12 cellular contexts compared by ENCODE assay signal in the genomic region with DNA sequence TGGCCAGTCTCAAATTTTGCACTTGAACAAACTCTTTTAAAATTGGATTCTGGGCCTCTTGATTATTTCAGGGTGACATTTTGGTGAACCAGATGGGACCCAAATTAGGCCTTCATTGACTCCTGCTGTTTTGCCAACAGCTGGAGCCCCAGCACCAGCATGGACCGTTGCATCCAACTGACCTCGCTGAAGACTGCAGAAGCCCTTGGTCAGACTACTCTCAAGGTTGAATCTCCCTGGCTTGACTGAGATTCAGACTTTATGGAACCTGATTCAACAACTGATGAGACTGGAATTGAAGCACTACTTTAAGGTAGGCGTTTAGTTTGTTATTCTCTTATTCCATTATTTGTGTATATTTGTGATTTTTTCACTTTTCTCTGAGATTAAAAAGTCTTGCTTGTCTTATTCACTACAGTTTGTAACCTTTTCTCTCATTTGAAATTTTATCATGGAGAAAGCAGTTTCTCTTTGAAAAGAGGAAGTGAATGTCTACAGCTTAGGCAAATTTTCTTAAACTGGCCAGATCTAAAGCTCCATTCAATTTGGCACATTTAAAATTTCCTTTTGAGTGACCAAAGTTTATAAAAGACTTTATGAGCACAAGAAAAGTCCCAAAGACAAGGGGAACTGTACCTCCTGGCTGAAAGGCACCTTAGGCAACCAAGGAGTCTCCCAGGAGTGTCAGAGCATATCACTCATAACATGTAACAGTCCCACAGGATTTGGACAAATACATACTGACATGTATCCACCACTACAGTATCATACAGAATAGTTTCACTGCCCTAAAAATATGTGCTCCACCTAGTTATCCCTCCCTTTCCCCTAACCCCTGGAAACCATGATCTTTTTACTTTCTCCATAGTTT. TPM values are rescaled to one million over a fixed set of nuclear protein-coding genes. Genes with fewer than 3 reads are reported as not detected.
DNase-seq lines count a peak whose midpoint lies in the region; ATAC-seq and TF ChIP-seq lines count a peak whose summit lies in the region.
"Had no signal": no experiment of that assay in that cellular context is flagged by ENCODE, and none has a peak within 500 bp of the region (broad histone marks: within the 10 kb centered on the region; RNA-seq: fewer than 3 reads in every experiment).

No MANE protein-coding gene starts in this region.

- no peak overlapping the region for H3T11ph ChIP-seq in H9 (ENCODE audit: low read length)

- no peaks in the 10 kb centered on the region for H3K4me1 ChIP-seq in H9 (ENCODE audit: insufficient read depth, low read length)
- H3K4me1 ChIP-seq: neural progenitor cell, vagina had no signal

- H4K91ac ChIP-seq in H9 (ENCODE audit: insufficient read length, low read depth, low read length), result no peak overlapping the region

- H2BK20ac ChIP-seq in H9 (ENCODE audit: low read depth, low read length, poor library complexity, severe bottlenecking), result no peak overlapping the region

- H3K56ac ChIP-seq in H9 (ENCODE audit: insufficient read length, low read depth, low read length), result no peak overlapping the region

- TF ChIP-seq CTCF in chondrocyte (IDR thresholded peaks at IDR 0.05), result no peak
- no peak for TF ChIP-seq CTCF in H9 (conservative IDR thresholded peaks at IDR 0.05)

- peaks cover 16% of the 10 kb centered on the region for H3K4me1 Mint-ChIP-seq in dendritic cell treated with granulocyte-macrophage colony-stimulating factor and Interleukin-4, amounts not matched to agents 40 ng/mL and 50 ng/mL, for 4 days (ENCODE audit: low read depth)
- H3K4me1 Mint-ChIP-seq in chondrocyte (ENCODE audit: low read depth) (peaks cover 4% of the 10 kb centered on the region), H9 (no peaks in the 10 kb centered on the region; a peak in 1 of 4 replicates)
- H3K4me1 Mint-ChIP-seq: neural progenitor cell had no signal

- no peak overlapping the region for H3K9ac ChIP-seq in H9 (ENCODE audit: extremely low read depth, insufficient read length, low read length)
- H3K9ac ChIP-seq: neural progenitor cell had no signal

- no peak overlapping the region for H2BK5ac ChIP-seq in H9 (ENCODE audit: insufficient read length, low read length)

- H3K23me2 ChIP-seq in H9 (ENCODE audit: insufficient read length, low read depth, low read length, poor library complexity, severe bottlenecking), result no peaks in the 10 kb centered on the region

- H3K27ac ChIP-seq in H9 (ENCODE audit: insufficient read length, low read depth, low read length), result no peak overlapping the region
- H3K27ac ChIP-seq: neural progenitor cell, vagina had no signal

- no peak overlapping the region for H3K4me2 ChIP-seq in H9 (ENCODE audit: insufficient read depth, insufficient read length, low read length)
- H3K4me2 ChIP-seq: neural progenitor cell had no signal

- peaks cover 10% of the 10 kb centered on the region for H3K36me3 Mint-ChIP-seq in dendritic cell treated with granulocyte-macrophage colony-stimulating factor and Interleukin-4, amounts not matched to agents 40 ng/mL and 50 ng/mL, for 4 days (ENCODE audit: low read depth)
- no peaks in the 10 kb centered on the region for H3K36me3 Mint-ChIP-seq in chondrocyte (ENCODE audit: low read depth)
- peaks cover 2 to 13% (median 7%) of the 10 kb centered on the region in 3 experiments; a peak in 6 of 7 replicates for H3K36me3 Mint-ChIP-seq in H9 (ENCODE audit: insufficient read depth in 1 of 3, low read depth in 3 of 3)

- H3K79me2 ChIP-seq in H9 (ENCODE audit: insufficient read depth, low read length), result no peaks in the 10 kb centered on the region

- H3K23ac ChIP-seq in H9 (ENCODE audit: insufficient read length, low read depth, low read length), result no peak overlapping the region

- H3K27me3 Mint-ChIP-seq in dendritic cell treated with granulocyte-macrophage colony-stimulating factor and Interleukin-4, amounts not matched to agents 40 ng/mL and 50 ng/mL, for 4 days, result no peaks in the 10 kb centered on the region
- H3K27me3 Mint-ChIP-seq in chondrocyte (ENCODE audit: low read depth), result no peaks in the 10 kb centered on the region
- H3K27me3 Mint-ChIP-seq in H9 (ENCODE audit: low read depth), result no peaks in the 10 kb centered on the region

- H3K27ac Mint-ChIP-seq in dendritic cell treated with granulocyte-macrophage colony-stimulating factor and Interleukin-4, amounts not matched to agents 40 ng/mL and 50 ng/mL, for 4 days, result peak overlapping the region; percentile 72
- H3K27ac Mint-ChIP-seq in chondrocyte (ENCODE audit: unreplicated experiment) (no peak overlapping the region), H9 (peak overlapping the region in 1 of 3 experiments; percentile 3; a peak in 1 of 7 replicates)
- H3K27ac Mint-ChIP-seq: neural progenitor cell had no signal

- no peaks in the 10 kb centered on the region for H3K27me3 ChIP-seq in H9 (ENCODE audit: insufficient read depth, low read length)
- H3K27me3 ChIP-seq: neural progenitor cell, vagina had no signal

- no peaks in the 10 kb centered on the region for H3K9me3 Mint-ChIP-seq in dendritic cell treated with granulocyte-macrophage colony-stimulating factor and Interleukin-4, amounts not matched to agents 40 ng/mL and 50 ng/mL, for 4 days
- H3K9me3 Mint-ChIP-seq in chondrocyte (ENCODE audit: low read depth) (no peaks in the 10 kb centered on the region), H9 (no peaks in the 10 kb centered on the region)
- H3K9me3 Mint-ChIP-seq: neural progenitor cell had no signal

- peak overlapping the region; percentile 17 for H3K4me3 Mint-ChIP-seq in dendritic cell treated with granulocyte-macrophage colony-stimulating factor and Interleukin-4, amounts not matched to agents 40 ng/mL and 50 ng/mL, for 4 days
- H3K4me3 Mint-ChIP-seq in chondrocyte (ENCODE audit: unreplicated experiment) (no peak overlapping the region), H9 (no peak overlapping the region)
- H3K4me3 Mint-ChIP-seq: neural progenitor cell had no signal

- H3K18ac ChIP-seq in H9 (ENCODE audit: insufficient read length, low read depth, low read length), result no peak overlapping the region

- no peak overlapping the region for H3K14ac ChIP-seq in H9 (ENCODE audit: insufficient read depth, low read length)

- no peak overlapping the region for H4K5ac ChIP-seq in H9 (ENCODE audit: insufficient read length, low read depth, low read length)

- no peak overlapping the region for H3K4ac ChIP-seq in H9 (ENCODE audit: low read depth, low read length)

- no peak overlapping the region for H2AFZ ChIP-seq in H9 (ENCODE audit: low read length)
- H2AFZ ChIP-seq: neural progenitor cell had no signal

- no peaks in the 10 kb centered on the region for H3K9me3 ChIP-seq in H9 (ENCODE audit: control insufficient read depth, low read depth, low read length)
- H3K9me3 ChIP-seq: vagina had no signal

- H4K20me1 ChIP-seq in H9 (ENCODE audit: control insufficient read depth, insufficient read depth, insufficient read length), result no peaks in the 10 kb centered on the region

- intact Hi-C loops in dendritic cell treated with granulocyte-macrophage colony-stimulating factor and Interleukin-4, amounts not matched to agents 40 ng/mL and 50 ng/mL, for 4 days (cut with micrococcal nuclease), result no loop called here

- H2BK120ac ChIP-seq in H9 (ENCODE audit: low read depth, low read length, poor library complexity, severe bottlenecking), result no peak overlapping the region

- no peak overlapping the region for H2BK15ac ChIP-seq in H9 (ENCODE audit: low read depth, low read length)

- no peak overlapping the region for H4K8ac ChIP-seq in H9 (replicated peaks; ENCODE audit: insufficient read length, low read depth, low read length)

- H2AK5ac ChIP-seq in H9 (ENCODE audit: insufficient read length, low read length), result no peak overlapping the region

- DNase-seq in chondrocyte (ENCODE audit: low spot score) (no peak), H9 (no peak)
- no peak for DNase-seq in activated T-cell treated with anti-CD3 and anti-CD28 coated beads, Interleukin-2, amount 50 U/mL, for 48 hours
- no peak for DNase-seq in stimulated activated CD4-positive, alpha-beta T cell treated with anti-CD3 and anti-CD28 coated beads, Interleukin-4, amount 100 ng/mL, for 1 hour
- DNase-seq: IMR-90, NCI-H524 treated with DMSO at 0.1 percent for 48 hours had no signal

- ATAC-seq in GM18520 (IDR thresholded peaks at IDR 0.05; ENCODE audit: unreplicated experiment) (peak; percentile 49), GM21723 (IDR thresholded peaks at IDR 0.05; ENCODE audit: unreplicated experiment) (peak; percentile 81), HG03521 (IDR thresholded peaks at IDR 0.05; ENCODE audit: unreplicated experiment) (peak; percentile 52)

- no peaks in the 10 kb centered on the region for H3K79me1 ChIP-seq in H9 (ENCODE audit: insufficient read depth, low read depth, low read length, poor library complexity, severe bottlenecking)

- no peak overlapping the region for H2BK12ac ChIP-seq in H9 (ENCODE audit: insufficient read length, low read depth, low read length)

- WGBS in H9 (ENCODE audit: extremely low coverage, insufficient read length, low lambda C conversion rate), result no CpG with 5 or more reads among the region's 3 CpGs

RNA-seq across cellular contexts. Expression of a gene that starts 41.4 kb away (rescaled TPM):
- total RNA-seq in chondrocyte (11.0 to 13.6 TPM (median 12.4 TPM) in 3 replicates), H9 (2021) (28.8 and 29.7 TPM in 2 replicates)
